Comparison of ENCODE assay signal across 10 cellular contexts in the genomic region with DNA sequence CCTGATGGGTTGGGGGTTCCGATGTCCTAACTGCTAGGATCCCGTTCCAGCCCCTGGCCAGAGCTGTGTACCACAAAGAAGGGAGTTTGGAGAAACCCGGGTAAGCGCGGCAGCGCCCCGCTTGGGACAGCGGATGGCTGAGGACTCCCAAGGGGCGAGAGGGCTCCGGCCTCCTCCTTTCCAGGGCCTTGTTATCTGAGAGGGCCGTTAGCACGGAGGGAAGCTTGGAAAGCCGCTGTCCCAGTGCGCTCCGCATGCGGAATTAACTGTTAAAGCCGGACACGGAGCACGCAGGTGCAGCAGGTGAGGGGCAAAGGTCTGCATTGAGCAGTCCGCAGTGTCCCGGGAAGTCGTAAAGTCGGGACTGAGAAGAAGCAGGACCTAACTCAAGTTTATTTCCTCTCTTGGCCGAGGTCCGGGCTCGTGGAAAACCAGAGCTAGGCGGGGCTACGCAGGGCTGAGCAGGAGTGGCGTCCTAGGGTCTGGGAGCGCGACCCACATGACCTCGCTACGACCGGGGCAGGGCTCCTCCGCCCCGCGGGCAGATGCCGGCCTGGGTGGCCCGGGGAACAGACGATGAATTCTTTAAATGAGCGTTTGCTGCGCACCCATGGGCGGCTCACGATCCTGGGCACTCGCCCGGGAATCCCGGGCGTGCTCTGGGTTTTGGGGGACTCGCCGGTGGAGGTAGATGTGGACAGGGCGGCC. TPM values are rescaled to one million over a fixed set of nuclear protein-coding genes. Genes with fewer than 3 reads are reported as not detected.
DNase-seq lines count a peak whose midpoint lies in the region; ATAC-seq and TF ChIP-seq lines count a peak whose summit lies in the region.
"Had no signal": no experiment of that assay in that cellular context is flagged by ENCODE, and none has a peak within 500 bp of the region (broad histone marks: within the 10 kb centered on the region; RNA-seq: fewer than 3 reads in every experiment).

No MANE protein-coding gene starts in this region.

- H3K9me3 Mint-ChIP-seq in activated naive CD4-positive, alpha-beta T cell treated with anti-CD3 and anti-CD28 coated beads, Interleukin-2, amount 50 U/mL, for 24 hours, result no peaks in the 10 kb centered on the region
- H3K9me3 Mint-ChIP-seq in activated naive CD8-positive, alpha-beta T cell treated with anti-CD3 and anti-CD28 coated beads, Interleukin-2, amount 50 U/mL, for 24 hours, result no peaks in the 10 kb centered on the region

- peak overlapping the region; percentile 55 for H3K4me3 Mint-ChIP-seq in activated naive CD4-positive, alpha-beta T cell treated with anti-CD3 and anti-CD28 coated beads, Interleukin-2, amount 50 U/mL, for 24 hours
- no peak overlapping the region for H3K4me3 Mint-ChIP-seq in activated naive CD8-positive, alpha-beta T cell treated with anti-CD3 and anti-CD28 coated beads, Interleukin-2, amount 50 U/mL, for 24 hours

- DNase-seq in activated naive CD4-positive, alpha-beta T cell treated with Interleukin-2 at 50 U/mL for 16 hours, result no peak
- DNase-seq in activated naive CD8-positive, alpha-beta T cell treated with anti-CD3 and anti-CD28 coated beads, Interleukin-2, amount 50 U/mL, for 24 hours, result peak; percentile 12
- DNase-seq in lower lobe of right lung (peak; percentile 45), OCI-M1 (lab: John Stamatoyannopoulos, UW) (no peak), SIG-M5 treated with dmso at 0.1 percent for 504 hours (lab: John Stamatoyannopoulos, UW; ENCODE audit: unreplicated experiment) (no peak)
- DNase-seq: C1 segment of cervical spinal cord; stimulated activated CD4-positive, alpha-beta T cell treated with anti-CD3 and anti-CD28 coated beads, Interleukin-4, amount 100 ng/mL, for 4 hours had no signal

- ATAC-seq in activated naive CD8-positive, alpha-beta T cell treated with anti-CD3 and anti-CD28 coated beads, Interleukin-2, amount 50 U/mL, for 24 hours, result no peak
- ATAC-seq in lower lobe of right lung, result peak in 1 of 2 donors; percentile 4
- ATAC-seq in GM21825 (IDR thresholded peaks at IDR 0.05; ENCODE audit: unreplicated experiment), result no peak

- peaks cover 41% of the 10 kb centered on the region for H3K4me1 Mint-ChIP-seq in activated naive CD4-positive, alpha-beta T cell treated with anti-CD3 and anti-CD28 coated beads, Interleukin-2, amount 50 U/mL, for 24 hours
- peaks cover 31% of the 10 kb centered on the region for H3K4me1 Mint-ChIP-seq in activated naive CD8-positive, alpha-beta T cell treated with anti-CD3 and anti-CD28 coated beads, Interleukin-2, amount 50 U/mL, for 24 hours

- no peaks in the 10 kb centered on the region for H3K9me3 ChIP-seq in lower lobe of right lung
- H3K9me3 ChIP-seq in subcutaneous abdominal adipose tissue (ENCODE audit: control insufficient read depth in 5 of 5, low read length in 5 of 5), result no peaks in the 10 kb centered on the region

- intact Hi-C loops in lower lobe of right lung (cut with DNase I), result no loop called here

- H3K4me3 ChIP-seq in lower lobe of right lung, result no peak overlapping the region
- H3K4me3 ChIP-seq in subcutaneous abdominal adipose tissue (ENCODE audit: low read depth in 1 of 5, low read length in 5 of 5), result peak overlapping the region; percentile 18 to 52 (median 40)

- H3K4me1 ChIP-seq in lower lobe of right lung (peaks cover 55% of the 10 kb centered on the region), subcutaneous abdominal adipose tissue (ENCODE audit: control insufficient read depth in 5 of 5, insufficient read depth in 5 of 5, low read length in 5 of 5) (peaks cover 0 to 56% (median 53%) of the 10 kb centered on the region in 5 donors)

- H3K27ac ChIP-seq in lower lobe of right lung, result no peak overlapping the region
- no peak overlapping the region for H3K27ac ChIP-seq in subcutaneous abdominal adipose tissue (ENCODE audit: low read depth, low read length)

- H3K9ac ChIP-seq in subcutaneous abdominal adipose tissue (ENCODE audit: low read length in 5 of 5), result no peak overlapping the region

- H3K36me3 ChIP-seq in lower lobe of right lung (no peaks in the 10 kb centered on the region), subcutaneous abdominal adipose tissue (ENCODE audit: control insufficient read depth in 5 of 5, insufficient read depth in 5 of 5, low read length in 5 of 5) (no peaks in the 10 kb centered on the region)

- no peak for TF ChIP-seq CTCF in lower lobe of right lung (IDR thresholded peaks at IDR 0.05)

- H3K27me3 Mint-ChIP-seq in activated naive CD4-positive, alpha-beta T cell treated with anti-CD3 and anti-CD28 coated beads, Interleukin-2, amount 50 U/mL, for 24 hours, result peaks cover 65% of the 10 kb centered on the region
- H3K27me3 Mint-ChIP-seq in activated naive CD8-positive, alpha-beta T cell treated with anti-CD3 and anti-CD28 coated beads, Interleukin-2, amount 50 U/mL, for 24 hours, result peaks cover 87% of the 10 kb centered on the region

- peaks cover 98% of the 10 kb centered on the region for H3K27me3 ChIP-seq in lower lobe of right lung (ENCODE audit: low read depth)
- H3K27me3 ChIP-seq in subcutaneous abdominal adipose tissue (ENCODE audit: control insufficient read depth in 5 of 5, insufficient read depth in 4 of 5, low read length in 5 of 5), result peaks cover 71 to 86% (median 84%) of the 10 kb centered on the region in 5 donors

- H3K27ac Mint-ChIP-seq in activated naive CD4-positive, alpha-beta T cell treated with anti-CD3 and anti-CD28 coated beads, Interleukin-2, amount 50 U/mL, for 24 hours, result no peak overlapping the region
- peak overlapping the region; percentile 73 for H3K27ac Mint-ChIP-seq in activated naive CD8-positive, alpha-beta T cell treated with anti-CD3 and anti-CD28 coated beads, Interleukin-2, amount 50 U/mL, for 24 hours

- no peaks in the 10 kb centered on the region for H3K36me3 Mint-ChIP-seq in activated naive CD4-positive, alpha-beta T cell treated with anti-CD3 and anti-CD28 coated beads, Interleukin-2, amount 50 U/mL, for 24 hours
- no peaks in the 10 kb centered on the region for H3K36me3 Mint-ChIP-seq in activated naive CD8-positive, alpha-beta T cell treated with anti-CD3 and anti-CD28 coated beads, Interleukin-2, amount 50 U/mL, for 24 hours (ENCODE audit: low read depth)

RNA-seq across cellular contexts. Expression of a gene that starts 4.5 kb away (rescaled TPM):
- total RNA-seq in lower lobe of right lung, result not detected

Comparison
In these comparisons a context has a peak if more than half of its experiments do, and no peak if none do; other contexts are left out.
1. DNase-seq: peak in activated naive CD8-positive, alpha-beta T cell treated with anti-CD3 and anti-CD28 coated beads, Interleukin-2, amount 50 U/mL, for 24 hours (single experiment) and lower lobe of right lung (single experiment); none in activated naive CD4-positive, alpha-beta T cell treated with Interleukin-2 at 50 U/mL for 16 hours (single experiment), OCI-M1 (single experiment) and SIG-M5 treated with dmso at 0.1 percent for 504 hours (single experiment).